Comparison of ENCODE assay signal across 25 cellular contexts in the genomic region with DNA sequence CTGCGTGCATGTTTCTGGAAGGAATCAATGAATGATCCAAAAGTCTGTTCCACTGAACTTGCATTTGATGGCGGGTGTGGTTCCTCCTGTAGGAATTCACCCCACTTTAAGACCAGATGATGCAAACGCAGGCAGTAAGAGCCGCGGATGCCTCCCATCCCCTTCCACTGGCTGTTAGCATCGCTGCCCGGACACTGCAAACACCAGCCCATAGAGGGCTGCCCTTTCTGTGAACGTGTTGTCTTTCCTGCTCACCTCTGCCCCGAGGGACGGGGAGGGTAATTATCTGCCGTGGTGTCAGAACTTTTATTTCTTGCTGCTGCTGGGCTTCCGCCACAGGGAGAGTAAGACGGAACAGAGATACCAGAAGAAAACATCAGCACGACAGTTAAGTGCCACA. TPM values are rescaled to one million over a fixed set of nuclear protein-coding genes. Genes with fewer than 3 reads are reported as not detected.
DNase-seq lines count a peak whose midpoint lies in the region; ATAC-seq and TF ChIP-seq lines count a peak whose summit lies in the region.
"Had no signal": no experiment of that assay in that cellular context is flagged by ENCODE, and none has a peak within 500 bp of the region (broad histone marks: within the 10 kb centered on the region; RNA-seq: fewer than 3 reads in every experiment).

No MANE protein-coding gene starts in this region.

- TF ChIP-seq POLR2A in heart left ventricle (IDR thresholded peaks at IDR 0.05) = no peak

- H3K27me3 Mint-ChIP-seq in brain = peaks cover 6% of the 10 kb centered on the region
- peaks cover 14% of the 10 kb centered on the region for H3K27me3 Mint-ChIP-seq in type B pancreatic cell

- ATAC-seq in heart left ventricle = no peak
- no peak for ATAC-seq in Right ventricle myocardium superior (ENCODE audit: poor library complexity)
- ATAC-seq in HG03175 (IDR thresholded peaks at IDR 0.05; ENCODE audit: unreplicated experiment) = no peak
- ATAC-seq in HG02981 (IDR thresholded peaks at IDR 0.05; ENCODE audit: unreplicated experiment) = no peak
- ATAC-seq: activated naive CD8-positive, alpha-beta T cell treated with anti-CD3 and anti-CD28 coated beads, Interleukin-2, amount 50 U/mL, for 24 hours; left colon; SK-N-SH treated with all-trans-retinoic acid at 6 μM for 48 hours had no signal

- H3K9me3 Mint-ChIP-seq in brain (peaks cover 0 to 6% (median 0%) of the 10 kb centered on the region in 5 experiments), type B pancreatic cell (no peaks in the 10 kb centered on the region)
- H3K9me3 Mint-ChIP-seq: activated naive CD8-positive, alpha-beta T cell treated with anti-CD3 and anti-CD28 coated beads, Interleukin-2, amount 50 U/mL, for 24 hours; activated T-cell treated with anti-CD3 and anti-CD28 coated beads, Interleukin-2, amount 50 U/mL, for 24 hours; stimulated activated naive CD8-positive, alpha-beta T cell treated with anti-CD3 and anti-CD28 coated beads, Interleukin-15, Interleukin-2, amounts not matched to agents 100 ng/mL and 50 ng/mL, for 24 hours; T-helper 2 cell treated with Interferon-gamma antibody and Interleukin-4, amounts not matched to agents 5 μg/mL and 100 μg/mL, for 36 hours had no signal

- H3K4me1 ChIP-seq in heart left ventricle = peaks cover 0 to 49% (median 15%) of the 10 kb centered on the region in 12 donors

- peak overlapping the region in 3 of 5 experiments; percentile 65 to 91 (median 81) for H3K27ac Mint-ChIP-seq in brain
- no peak overlapping the region for H3K27ac Mint-ChIP-seq in type B pancreatic cell
- H3K27ac Mint-ChIP-seq: activated naive CD8-positive, alpha-beta T cell treated with anti-CD3 and anti-CD28 coated beads, Interleukin-2, amount 50 U/mL, for 24 hours; activated T-cell treated with anti-CD3 and anti-CD28 coated beads, Interleukin-2, amount 50 U/mL, for 24 hours; CD8-positive, alpha-beta memory T cell; stimulated activated naive CD8-positive, alpha-beta T cell treated with anti-CD3 and anti-CD28 coated beads, Interleukin-15, Interleukin-2, amounts not matched to agents 100 ng/mL and 50 ng/mL, for 24 hours; T-helper 2 cell treated with Interferon-gamma antibody and Interleukin-4, amounts not matched to agents 5 μg/mL and 100 μg/mL, for 36 hours had no signal

- H3K9me3 ChIP-seq in heart left ventricle = peaks cover 0 to 14% (median 2%) of the 10 kb centered on the region in 12 donors
- H3K9me3 ChIP-seq: thoracic aorta had no signal

- peak in 2 of 12 donors; percentile 3 to 10 for TF ChIP-seq CTCF in heart left ventricle (IDR thresholded peaks at IDR 0.05)
- TF ChIP-seq CTCF in brain (conservative IDR thresholded peaks at IDR 0.05) = no peak
- TF ChIP-seq CTCF in type B pancreatic cell (conservative IDR thresholded peaks at IDR 0.05) = peak; percentile 28

- H3K4me3 Mint-ChIP-seq in brain = peak overlapping the region in 1 of 5 experiments; percentile 44
- no peak overlapping the region for H3K4me3 Mint-ChIP-seq in type B pancreatic cell
- H3K4me3 Mint-ChIP-seq: activated naive CD8-positive, alpha-beta T cell treated with anti-CD3 and anti-CD28 coated beads, Interleukin-2, amount 50 U/mL, for 24 hours; activated T-cell treated with anti-CD3 and anti-CD28 coated beads, Interleukin-2, amount 50 U/mL, for 24 hours; CD8-positive, alpha-beta memory T cell; stimulated activated naive CD8-positive, alpha-beta T cell treated with anti-CD3 and anti-CD28 coated beads, Interleukin-15, Interleukin-2, amounts not matched to agents 100 ng/mL and 50 ng/mL, for 24 hours; T-helper 2 cell treated with Interferon-gamma antibody and Interleukin-4, amounts not matched to agents 5 μg/mL and 100 μg/mL, for 36 hours had no signal

- peaks cover 0 to 8% (median 0%) of the 10 kb centered on the region in 9 donors for H3K27me3 ChIP-seq in heart left ventricle

- H3K27ac ChIP-seq in heart left ventricle = peak overlapping the region in 7 of 12 donors; percentile 1 to 70 (median 38)
- H3K27ac ChIP-seq: GM23248, thoracic aorta had no signal

- no peaks in the 10 kb centered on the region for H3K36me3 ChIP-seq in heart left ventricle
- H3K36me3 ChIP-seq: thoracic aorta had no signal

- no peak overlapping the region for H3K4me3 ChIP-seq in heart left ventricle
- H3K4me3 ChIP-seq: GM23248, thoracic aorta had no signal

- intact Hi-C loops in heart left ventricle (cut with DNase I) (no loop called here), Right ventricle myocardium superior (cut with DNase I) (no loop called here)

- DNase-seq in heart left ventricle = no peak
- DNase-seq in Right ventricle myocardium superior = no peak
- peak; percentile 34 for DNase-seq in left kidney (ENCODE audit: low read depth, low spot score)
- DNase-seq in type B pancreatic cell (ENCODE audit: extremely low spot score, unreplicated experiment) = no peak
- no peak for DNase-seq in C1 segment of cervical spinal cord (lab: John Stamatoyannopoulos, UW)
- DNase-seq: activated CD4-positive, alpha-beta T cell treated with anti-CD3 and anti-CD28 coated beads for 48 hours; activated naive CD8-positive, alpha-beta T cell treated with anti-CD3 and anti-CD28 coated beads, Interleukin-2, amount 50 U/mL, for 24 hours; activated T-cell treated with anti-CD3 and anti-CD28 coated beads, Interleukin-2, amount 50 U/mL, for 24 hours; AML-193; DMS 273 treated with DMSO at 0.1 percent for 48 hours; EL; left colon; NCI-H1417; NCI-H2081 treated with DMSO at 0.1 percent for 48 hours; NCI-H345; NCI-H748 treated with DMSO at 0.1 percent for 48 hours had no signal

- H3K4me1 Mint-ChIP-seq in brain = peaks cover 37% of the 10 kb centered on the region
- H3K4me1 Mint-ChIP-seq in type B pancreatic cell (ENCODE audit: unreplicated experiment) = peaks cover 8% of the 10 kb centered on the region
- H3K4me1 Mint-ChIP-seq: activated naive CD8-positive, alpha-beta T cell treated with anti-CD3 and anti-CD28 coated beads, Interleukin-2, amount 50 U/mL, for 24 hours; CD8-positive, alpha-beta memory T cell had no signal

- H3K36me3 Mint-ChIP-seq in brain = no peaks in the 10 kb centered on the region
- H3K36me3 Mint-ChIP-seq in type B pancreatic cell = no peaks in the 10 kb centered on the region
- H3K36me3 Mint-ChIP-seq: CD8-positive, alpha-beta memory T cell had no signal

- 47 to 49% (median 48%) methylated on average over 14 of the region's 14 CpGs for WGBS in heart left ventricle, 4 donors

RNA-seq across cellular contexts. Expression of a gene that starts 53.0 kb away (rescaled TPM):
- total RNA-seq in heart left ventricle (10 to 100 TPM in 8 of 9 donors, 1 to 10 TPM in 1; 7.2 to 28.6 (median 19.5) TPM), Right ventricle myocardium superior (15.0 TPM), type B pancreatic cell (ENCODE audit: low replicate concordance) (62.9 and 128 TPM in 2 replicates)
- polyA plus RNA-seq in heart left ventricle (10 to 100 TPM in 1 of 2 donors, 1 to 10 TPM in 1; 5.8 to 18.5 TPM), brain (ENCODE audit: insufficient read depth, low read depth, low replicate concordance) (56.3 TPM)
